In the genomic region with DNA sequence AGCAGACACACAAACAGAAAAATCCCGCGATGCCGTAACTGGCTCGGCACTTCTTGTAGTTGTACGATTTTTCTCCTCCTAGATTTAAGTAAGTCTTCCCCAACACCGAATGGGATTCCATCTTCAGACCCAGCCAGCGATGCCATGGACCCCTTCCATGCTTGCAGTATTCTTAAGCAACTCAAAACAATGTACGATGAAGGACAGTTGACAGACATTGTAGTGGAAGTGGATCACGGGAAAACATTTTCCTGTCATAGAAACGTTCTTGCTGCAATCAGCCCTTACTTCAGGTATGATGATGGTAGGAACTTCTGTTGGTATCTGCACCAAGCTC, we compare ENCODE assay signal across 8 cellular contexts. TPM values are rescaled to one million over a fixed set of nuclear protein-coding genes. Genes with fewer than 3 reads are reported as not detected.
A peak's percentile ranks its signal among the peaks of the same experiment; 100 is the strongest.
DNase-seq lines count a peak whose midpoint lies in the region; ATAC-seq and TF ChIP-seq lines count a peak whose summit lies in the region.

No MANE protein-coding gene starts in this region.

- H3K4me1 ChIP-seq in iPS-20b (ENCODE audit: insufficient read depth, low read length) = peaks cover 9% of the 10 kb centered on the region; the same call in 1 of the 2 replicates

- intact Hi-C loops in activated CD8-positive, alpha-beta T cell treated with anti-CD3 and anti-CD28 coated beads for 36 hours (cut with micrococcal nuclease) = loop anchor here (5.0 kb wide), 1 partner anchor 777 kb away; a partner anchor contains a TSS

- peaks cover 9% of the 10 kb centered on the region for H3K27me3 Mint-ChIP-seq in activated CD8-positive, alpha-beta T cell treated with anti-CD3 and anti-CD28 coated beads for 36 hours

- peaks cover 22% of the 10 kb centered on the region for H3K36me3 Mint-ChIP-seq in activated CD8-positive, alpha-beta T cell treated with anti-CD3 and anti-CD28 coated beads for 36 hours (ENCODE audit: low read depth)

- no peaks in the 10 kb centered on the region for H3K9me3 ChIP-seq in iPS-20b (ENCODE audit: insufficient read depth, low read depth, low read length)

- H3K9me3 Mint-ChIP-seq in activated CD8-positive, alpha-beta T cell treated with anti-CD3 and anti-CD28 coated beads for 36 hours = no peaks in the 10 kb centered on the region

- peak overlapping the region; percentile 98 for H3K4me3 Mint-ChIP-seq in activated CD8-positive, alpha-beta T cell treated with anti-CD3 and anti-CD28 coated beads for 36 hours

- H3K9ac ChIP-seq in iPS-20b (ENCODE audit: low read depth, low read length) = peak overlapping the region; percentile 74; the same call in 1 of the 2 replicates

- peak overlapping the region; percentile 83 for H3K4me3 ChIP-seq in iPS-20b (ENCODE audit: low read length)

- H3K4me1 Mint-ChIP-seq in activated CD8-positive, alpha-beta T cell treated with anti-CD3 and anti-CD28 coated beads for 36 hours (ENCODE audit: low read depth) = peaks cover 32% of the 10 kb centered on the region

- H3K27ac ChIP-seq in iPS-20b (ENCODE audit: low read length) = no peak overlapping the region
- H3K27ac ChIP-seq in substantia nigra (ENCODE audit: low read depth, low read length, poor library complexity, severe bottlenecking) = peak overlapping the region; percentile 68

- CTCF ChIA-PET in activated CD8-positive, alpha-beta T cell treated with anti-CD3 and anti-CD28 coated beads for 36 hours (lab: Charles Lee) = interaction anchor here (1.3 to 3.6 kb wide), 2 partner anchors 27 to 115 kb away, joined by 6 to 30 read pairs; no protein-coding TSS in a partner anchor

- peak overlapping the region; percentile 94 for H3K27ac Mint-ChIP-seq in activated CD8-positive, alpha-beta T cell treated with anti-CD3 and anti-CD28 coated beads for 36 hours

- DNase-seq in NCI-H2171 treated with DMSO at 0.1 percent for 48 hours (lab: John Stamatoyannopoulos, UW) (peak; percentile 0), NCI-H2171 (lab: John Stamatoyannopoulos, UW) (no peak), substantia nigra (lab: John Stamatoyannopoulos, UW) (no peak), SKM-1 treated with dmso at 0.1 percent for 144 hours (lab: John Stamatoyannopoulos, UW; ENCODE audit: unreplicated experiment) (no peak), epidermal melanocyte (ENCODE audit: insufficient read length, low spot score) (no peak)
- DNase-seq in activated CD8-positive, alpha-beta T cell treated with anti-CD3 and anti-CD28 coated beads for 36 hours = no peak

- no peak for TF ChIP-seq CTCF in activated CD8-positive, alpha-beta T cell treated with anti-CD3 and anti-CD28 coated beads for 36 hours (IDR thresholded peaks at IDR 0.05)

- POLR2A ChIA-PET in activated CD8-positive, alpha-beta T cell treated with anti-CD3 and anti-CD28 coated beads for 36 hours (lab: Charles Lee) = interaction anchor here (1.0 to 1.6 kb wide), 4 partner anchors 9 to 85 kb away, joined by 3 to 7 read pairs (median 4); no protein-coding TSS in a partner anchor

- no peak for ATAC-seq in activated CD8-positive, alpha-beta T cell treated with anti-CD3 and anti-CD28 coated beads for 36 hours
- no peak for ATAC-seq in GM19351 (IDR thresholded peaks at IDR 0.05; ENCODE audit: unreplicated experiment)

- H3K36me3 ChIP-seq in iPS-20b (ENCODE audit: insufficient read depth, low read depth, low read length) = peaks cover 9% of the 10 kb centered on the region

- H3K27me3 ChIP-seq in iPS-20b (ENCODE audit: insufficient read depth, low read length) = peaks cover 9% of the 10 kb centered on the region

RNA-seq across cellular contexts. Expression of a gene that starts 0.8 kb away (rescaled TPM):
- 10 to 100 TPM; 10.9 to 11.1 TPM for total RNA-seq in activated CD8-positive, alpha-beta T cell treated with anti-CD3 and anti-CD28 coated beads for 36 hours
